22 cellular contexts compared by ENCODE assay signal in genomic region chr12:96652870-96653269, GRCh38.
"Had no signal": no experiment of that assay in that cellular context is flagged by ENCODE, and none has a peak within 500 bp of the region (broad histone marks: within the 10 kb centered on the region; RNA-seq: fewer than 3 reads in every experiment).

No MANE protein-coding gene starts in this region.

- H3K4me3 ChIP-seq: lung, spleen, tibial artery, upper lobe of left lung, vagina had no signal

- DNase-seq: effector CD4-positive, alpha-beta T cell; foreskin melanocyte; head of caudate nucleus; hippocampal formation; left colon; left ventricle myocardium superior; mesenchymal stem cell; naive thymus-derived CD4-positive, alpha-beta T cell; nephron progenitor cell; posterior cingulate gyrus; spleen; stimulated activated CD4-positive, alpha-beta T cell treated with anti-CD3 and anti-CD28 coated beads, Interleukin-15, amount 100 ng/mL, for 24 hours; stimulated activated CD4-positive, alpha-beta T cell treated with anti-CD3 and anti-CD28 coated beads, Interleukin-1b, Interleukin-23, amount 100 ng/mL, for 48 hours; stimulated activated CD4-positive, alpha-beta T cell treated with anti-CD3 and anti-CD28 coated beads, Interleukin-4, amount 100 ng/mL, for 24 hours; tibial artery; upper lobe of left lung had no signal

- H3K9me3 ChIP-seq: neutrophil, spleen, tibial artery, upper lobe of left lung, vagina had no signal

- H3K4me1 Mint-ChIP-seq: naive thymus-derived CD4-positive, alpha-beta T cell; nephron progenitor cell; stimulated activated memory B cell treated with anti-CD40 and anti-IgM and Interleukin-4, amounts not matched to agents 10 μg/mL and 1 μg/mL and 100 μg/mL, for 72 hours had no signal

- H3K36me3 ChIP-seq: neutrophil, spleen, tibial artery, upper lobe of left lung, vagina had no signal

- H3K4me3 Mint-ChIP-seq: naive thymus-derived CD4-positive, alpha-beta T cell; nephron progenitor cell; stimulated activated memory B cell treated with anti-CD40 and anti-IgM and Interleukin-4, amounts not matched to agents 10 μg/mL and 1 μg/mL and 100 μg/mL, for 72 hours; stimulated activated naive CD8-positive, alpha-beta T cell treated with anti-CD3 and anti-CD28 coated beads, Interleukin-15, Interleukin-2, amounts not matched to agents 100 ng/mL and 50 ng/mL, for 24 hours had no signal

- H3K4me1 ChIP-seq: spleen, tibial artery, upper lobe of left lung, vagina had no signal

- H3K36me3 Mint-ChIP-seq: naive thymus-derived CD4-positive, alpha-beta T cell; stimulated activated memory B cell treated with anti-CD40 and anti-IgM and Interleukin-4, amounts not matched to agents 10 μg/mL and 1 μg/mL and 100 μg/mL, for 72 hours had no signal

- H3K27ac ChIP-seq: neutrophil, spleen, tibial artery, upper lobe of left lung, vagina had no signal

- ATAC-seq: left colon; left ventricle myocardium superior; naive thymus-derived CD4-positive, alpha-beta T cell; sciatic nerve; stimulated activated memory B cell treated with anti-CD40 and anti-IgM and Interleukin-4, amounts not matched to agents 10 μg/mL and 1 μg/mL and 100 μg/mL, for 72 hours had no signal

- H3K27me3 ChIP-seq: neutrophil, spleen, tibial artery, upper lobe of left lung, vagina had no signal

- H3K9me3 Mint-ChIP-seq: naive thymus-derived CD4-positive, alpha-beta T cell; stimulated activated naive CD8-positive, alpha-beta T cell treated with anti-CD3 and anti-CD28 coated beads, Interleukin-15, Interleukin-2, amounts not matched to agents 100 ng/mL and 50 ng/mL, for 24 hours had no signal

- H3K27ac Mint-ChIP-seq: naive thymus-derived CD4-positive, alpha-beta T cell; nephron progenitor cell; stimulated activated memory B cell treated with anti-CD40 and anti-IgM and Interleukin-4, amounts not matched to agents 10 μg/mL and 1 μg/mL and 100 μg/mL, for 72 hours; stimulated activated naive CD8-positive, alpha-beta T cell treated with anti-CD3 and anti-CD28 coated beads, Interleukin-15, Interleukin-2, amounts not matched to agents 100 ng/mL and 50 ng/mL, for 24 hours had no signal
